ENCODE assay signal across 1 cellular context in the genomic region with DNA sequence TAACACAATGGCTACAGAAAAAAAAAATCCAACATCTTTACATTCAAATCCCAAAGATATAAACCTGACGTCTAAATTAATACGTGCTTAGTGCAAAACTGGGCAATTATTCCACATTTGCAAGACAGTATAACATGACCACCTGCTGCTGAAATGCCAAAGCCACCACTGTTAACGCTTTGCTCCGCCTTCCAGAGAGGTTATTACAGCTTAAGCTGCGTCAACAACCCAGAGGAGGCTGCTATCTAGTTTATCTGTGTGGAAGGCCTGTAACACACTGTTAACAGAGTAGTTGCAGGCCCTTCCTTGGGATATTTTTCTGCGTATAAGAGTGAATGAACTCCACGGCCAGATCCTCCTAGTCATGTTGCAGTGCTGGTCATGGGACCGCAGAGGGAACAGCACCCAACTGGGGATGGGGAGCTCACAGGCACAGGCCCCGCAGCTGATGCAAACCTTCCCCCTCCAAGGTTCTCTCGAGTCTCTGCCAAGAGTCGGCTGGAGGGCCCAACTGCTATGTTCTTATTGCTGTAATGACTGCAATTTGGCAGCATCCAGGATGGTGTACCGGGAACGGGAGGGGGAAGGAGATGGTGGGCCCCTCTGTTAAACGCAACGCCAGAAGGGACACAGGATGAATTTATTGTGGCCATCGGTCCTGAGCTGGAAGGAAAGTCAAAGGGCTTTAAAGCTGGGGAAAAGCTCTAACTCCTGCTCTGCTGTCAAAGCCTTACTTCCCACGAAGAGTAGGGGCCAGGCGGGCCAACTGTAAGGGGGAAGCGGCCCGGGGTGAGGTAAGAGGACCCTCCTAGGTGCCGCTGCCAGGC.
A peak's percentile ranks its signal among the peaks of the same experiment; 100 is the strongest.
TF ChIP-seq lines count a peak whose summit lies in the region.

No MANE protein-coding gene starts in this region.

TF ChIP-seq in K562, 482 proteins besides CTCF, POLR2A, EP300 and RAD21 (continued from another document and continues in another):
- TF ChIP-seq, protein P1, sequence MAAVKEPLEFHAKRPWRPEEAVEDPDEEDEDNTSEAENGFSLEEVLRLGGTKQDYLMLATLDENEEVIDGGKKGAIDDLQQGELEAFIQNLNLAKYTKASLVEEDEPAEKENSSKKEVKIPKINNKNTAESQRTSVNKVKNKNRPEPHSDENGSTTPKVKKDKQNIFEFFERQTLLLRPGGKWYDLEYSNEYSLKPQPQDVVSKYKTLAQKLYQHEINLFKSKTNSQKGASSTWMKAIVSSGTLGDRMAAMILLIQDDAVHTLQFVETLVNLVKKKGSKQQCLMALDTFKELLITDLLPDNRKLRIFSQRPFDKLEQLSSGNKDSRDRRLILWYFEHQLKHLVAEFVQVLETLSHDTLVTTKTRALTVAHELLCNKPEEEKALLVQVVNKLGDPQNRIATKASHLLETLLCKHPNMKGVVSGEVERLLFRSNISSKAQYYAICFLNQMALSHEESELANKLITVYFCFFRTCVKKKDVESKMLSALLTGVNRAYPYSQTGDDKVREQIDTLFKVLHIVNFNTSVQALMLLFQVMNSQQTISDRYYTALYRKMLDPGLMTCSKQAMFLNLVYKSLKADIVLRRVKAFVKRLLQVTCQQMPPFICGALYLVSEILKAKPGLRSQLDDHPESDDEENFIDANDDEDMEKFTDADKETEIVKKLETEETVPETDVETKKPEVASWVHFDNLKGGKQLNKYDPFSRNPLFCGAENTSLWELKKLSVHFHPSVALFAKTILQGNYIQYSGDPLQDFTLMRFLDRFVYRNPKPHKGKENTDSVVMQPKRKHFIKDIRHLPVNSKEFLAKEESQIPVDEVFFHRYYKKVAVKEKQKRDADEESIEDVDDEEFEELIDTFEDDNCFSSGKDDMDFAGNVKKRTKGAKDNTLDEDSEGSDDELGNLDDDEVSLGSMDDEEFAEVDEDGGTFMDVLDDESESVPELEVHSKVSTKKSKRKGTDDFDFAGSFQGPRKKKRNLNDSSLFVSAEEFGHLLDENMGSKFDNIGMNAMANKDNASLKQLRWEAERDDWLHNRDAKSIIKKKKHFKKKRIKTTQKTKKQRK (IDR thresholded peaks at IDR 0.05; ENCODE audit: borderline replicate concordance, low read depth, low read length), result no peak
- no peak for TF ChIP-seq MCM3 (IDR thresholded peaks at IDR 0.05)
- no peak for TF ChIP-seq ZNF609 (CRISPR knock-in tag; IDR thresholded peaks at IDR 0.05; ENCODE audit: borderline replicate concordance)
- TF ChIP-seq, protein P2, sequence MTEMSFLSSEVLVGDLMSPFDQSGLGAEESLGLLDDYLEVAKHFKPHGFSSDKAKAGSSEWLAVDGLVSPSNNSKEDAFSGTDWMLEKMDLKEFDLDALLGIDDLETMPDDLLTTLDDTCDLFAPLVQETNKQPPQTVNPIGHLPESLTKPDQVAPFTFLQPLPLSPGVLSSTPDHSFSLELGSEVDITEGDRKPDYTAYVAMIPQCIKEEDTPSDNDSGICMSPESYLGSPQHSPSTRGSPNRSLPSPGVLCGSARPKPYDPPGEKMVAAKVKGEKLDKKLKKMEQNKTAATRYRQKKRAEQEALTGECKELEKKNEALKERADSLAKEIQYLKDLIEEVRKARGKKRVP (CRISPR knock-in tag; IDR thresholded peaks at IDR 0.05), result peak; percentile 65
- TF ChIP-seq HEY1 (CRISPR knock-in tag; IDR thresholded peaks at IDR 0.05; ENCODE audit: borderline replicate concordance), result no peak
- no peak for TF ChIP-seq SMAD1 (IDR thresholded peaks at IDR 0.05; ENCODE audit: low read depth, low read length, partially characterized antibody)
- TF ChIP-seq POLR2G (IDR thresholded peaks at IDR 0.05; ENCODE audit: low read depth, low read length), result no peak
- TF ChIP-seq BRD9 (IDR thresholded peaks at IDR 0.05; ENCODE audit: low read depth, partially characterized antibody), result peak; percentile 75
- TF ChIP-seq HDGF (IDR thresholded peaks at IDR 0.05), result no peak
- no peak for TF ChIP-seq GTF3C2 (IDR thresholded peaks at IDR 0.05; ENCODE audit: borderline replicate concordance, extremely low read depth, insufficient read length)
- TF ChIP-seq NR0B1 (IDR thresholded peaks at IDR 0.05; ENCODE audit: partially characterized antibody), result no peak
- TF ChIP-seq, protein P3, sequence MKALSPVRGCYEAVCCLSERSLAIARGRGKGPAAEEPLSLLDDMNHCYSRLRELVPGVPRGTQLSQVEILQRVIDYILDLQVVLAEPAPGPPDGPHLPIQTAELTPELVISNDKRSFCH (CRISPR knock-in tag; IDR thresholded peaks at IDR 0.05), result no peak
- TF ChIP-seq, protein P3 (tag; IDR thresholded peaks at IDR 0.05), result 0 out of 2 replicates have a peak, but pooled peaks have one; percentile 9
- TF ChIP-seq RBM39 (optimal IDR thresholded peaks at IDR 0.05; ENCODE audit: low read depth, low read length), result peak; percentile 57
- TF ChIP-seq, protein P4, sequence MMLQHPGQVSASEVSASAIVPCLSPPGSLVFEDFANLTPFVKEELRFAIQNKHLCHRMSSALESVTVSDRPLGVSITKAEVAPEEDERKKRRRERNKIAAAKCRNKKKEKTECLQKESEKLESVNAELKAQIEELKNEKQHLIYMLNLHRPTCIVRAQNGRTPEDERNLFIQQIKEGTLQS (IDR thresholded peaks at IDR 0.05), result peak; percentile 38; the same call in 1 of the 2 replicates
- TF ChIP-seq, protein P4 (CRISPR knock-in tag; conservative IDR thresholded peaks at IDR 0.05), result no peak
- no peak for TF ChIP-seq NR3C1 (CRISPR knock-in tag; IDR thresholded peaks at IDR 0.05)
- TF ChIP-seq, protein P5, sequence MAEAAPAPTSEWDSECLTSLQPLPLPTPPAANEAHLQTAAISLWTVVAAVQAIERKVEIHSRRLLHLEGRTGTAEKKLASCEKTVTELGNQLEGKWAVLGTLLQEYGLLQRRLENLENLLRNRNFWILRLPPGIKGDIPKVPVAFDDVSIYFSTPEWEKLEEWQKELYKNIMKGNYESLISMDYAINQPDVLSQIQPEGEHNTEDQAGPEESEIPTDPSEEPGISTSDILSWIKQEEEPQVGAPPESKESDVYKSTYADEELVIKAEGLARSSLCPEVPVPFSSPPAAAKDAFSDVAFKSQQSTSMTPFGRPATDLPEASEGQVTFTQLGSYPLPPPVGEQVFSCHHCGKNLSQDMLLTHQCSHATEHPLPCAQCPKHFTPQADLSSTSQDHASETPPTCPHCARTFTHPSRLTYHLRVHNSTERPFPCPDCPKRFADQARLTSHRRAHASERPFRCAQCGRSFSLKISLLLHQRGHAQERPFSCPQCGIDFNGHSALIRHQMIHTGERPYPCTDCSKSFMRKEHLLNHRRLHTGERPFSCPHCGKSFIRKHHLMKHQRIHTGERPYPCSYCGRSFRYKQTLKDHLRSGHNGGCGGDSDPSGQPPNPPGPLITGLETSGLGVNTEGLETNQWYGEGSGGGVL (CRISPR knock-in tag; IDR thresholded peaks at IDR 0.05), result no peak
- no peak for TF ChIP-seq HSF4 (CRISPR knock-in tag; IDR thresholded peaks at IDR 0.05; ENCODE audit: borderline replicate concordance)
- TF ChIP-seq BDP1 (IDR thresholded peaks at IDR 0.05; ENCODE audit: insufficient read depth, insufficient read length), result no peak
- TF ChIP-seq ZNF146 (CRISPR knock-in tag; IDR thresholded peaks at IDR 0.05; ENCODE audit: unreplicated experiment), result no peak
- TF ChIP-seq GATA2 (CRISPR knock-in tag; IDR thresholded peaks at IDR 0.05), result peak; percentile 93
- no peak for TF ChIP-seq MYNN (IDR thresholded peaks at IDR 0.05)
- TF ChIP-seq MYNN (CRISPR knock-in tag; IDR thresholded peaks at IDR 0.05), result no peak
- no peak for TF ChIP-seq RBFOX2 (IDR thresholded peaks at IDR 0.05; ENCODE audit: low read depth, low read length)
- no peak for TF ChIP-seq ELF1 (tag; IDR thresholded peaks at IDR 0.05)
- TF ChIP-seq ZNF217 (CRISPR knock-in tag; IDR thresholded peaks at IDR 0.05), result no peak
- TF ChIP-seq WHSC1 (IDR thresholded peaks at IDR 0.05; ENCODE audit: low read length), result no peak
- TF ChIP-seq NCOR1 (IDR thresholded peaks at IDR 0.05), result peak; percentile 70
- TF ChIP-seq, protein P6, sequence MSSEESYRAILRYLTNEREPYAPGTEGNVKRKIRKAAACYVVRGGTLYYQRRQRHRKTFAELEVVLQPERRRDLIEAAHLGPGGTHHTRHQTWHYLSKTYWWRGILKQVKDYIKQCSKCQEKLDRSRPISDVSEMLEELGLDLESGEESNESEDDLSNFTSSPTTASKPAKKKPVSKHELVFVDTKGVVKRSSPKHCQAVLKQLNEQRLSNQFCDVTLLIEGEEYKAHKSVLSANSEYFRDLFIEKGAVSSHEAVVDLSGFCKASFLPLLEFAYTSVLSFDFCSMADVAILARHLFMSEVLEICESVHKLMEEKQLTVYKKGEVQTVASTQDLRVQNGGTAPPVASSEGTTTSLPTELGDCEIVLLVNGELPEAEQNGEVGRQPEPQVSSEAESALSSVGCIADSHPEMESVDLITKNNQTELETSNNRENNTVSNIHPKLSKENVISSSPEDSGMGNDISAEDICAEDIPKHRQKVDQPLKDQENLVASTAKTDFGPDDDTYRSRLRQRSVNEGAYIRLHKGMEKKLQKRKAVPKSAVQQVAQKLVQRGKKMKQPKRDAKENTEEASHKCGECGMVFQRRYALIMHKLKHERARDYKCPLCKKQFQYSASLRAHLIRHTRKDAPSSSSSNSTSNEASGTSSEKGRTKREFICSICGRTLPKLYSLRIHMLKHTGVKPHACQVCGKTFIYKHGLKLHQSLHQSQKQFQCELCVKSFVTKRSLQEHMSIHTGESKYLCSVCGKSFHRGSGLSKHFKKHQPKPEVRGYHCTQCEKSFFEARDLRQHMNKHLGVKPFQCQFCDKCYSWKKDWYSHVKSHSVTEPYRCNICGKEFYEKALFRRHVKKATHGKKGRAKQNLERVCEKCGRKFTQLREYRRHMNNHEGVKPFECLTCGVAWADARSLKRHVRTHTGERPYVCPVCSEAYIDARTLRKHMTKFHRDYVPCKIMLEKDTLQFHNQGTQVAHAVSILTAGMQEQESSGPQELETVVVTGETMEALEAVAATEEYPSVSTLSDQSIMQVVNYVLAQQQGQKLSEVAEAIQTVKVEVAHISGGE (CRISPR knock-in tag; IDR thresholded peaks at IDR 0.05), result no peak
- 0 out of 2 replicates have a peak, but pooled peaks have one; percentile 21 for TF ChIP-seq PHF21A (IDR thresholded peaks at IDR 0.05; ENCODE audit: borderline replicate concordance, low read depth)
- TF ChIP-seq, protein P7, sequence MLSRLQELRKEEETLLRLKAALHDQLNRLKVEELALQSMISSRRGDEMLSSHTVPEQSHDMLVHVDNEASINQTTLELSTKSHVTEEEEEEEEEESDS (CRISPR knock-in tag; IDR thresholded peaks at IDR 0.05), result no peak
- TF ChIP-seq SMARCB1 (IDR thresholded peaks at IDR 0.05; ENCODE audit: insufficient read length, low read depth), result no peak
- TF ChIP-seq LARP7 (IDR thresholded peaks at IDR 0.05), result no peak
- no peak for TF ChIP-seq HNRNPL (IDR thresholded peaks at IDR 0.05; ENCODE audit: low read depth, low read length)
- TF ChIP-seq SMARCC2 (IDR thresholded peaks at IDR 0.05; ENCODE audit: low read depth), result no peak
